34 cellular contexts compared by ENCODE assay signal in genomic region chr9:34197280-34197679, GRCh38. TPM values are rescaled to one million over a fixed set of nuclear protein-coding genes. Genes with fewer than 3 reads are reported as not detected.
A peak's percentile ranks its signal among the peaks of the same experiment; 100 is the strongest.
DNase-seq lines count a peak whose midpoint lies in the region; ATAC-seq, FAIRE-seq and TF ChIP-seq lines count a peak whose summit lies in the region.
"Had no signal": no experiment of that assay in that cellular context is flagged by ENCODE, and none has a peak within 500 bp of the region (broad histone marks: within the 10 kb centered on the region; RNA-seq: fewer than 3 reads in every experiment).

No MANE protein-coding gene starts in this region.

- H3K4me1 Mint-ChIP-seq in activated T-cell treated with anti-CD3 and anti-CD28 coated beads, Interleukin-2, amount 50 U/mL, for 72 hours (ENCODE audit: low read depth), result peaks cover 33% of the 10 kb centered on the region
- H3K4me1 Mint-ChIP-seq in activated T-cell treated with anti-CD3 and anti-CD28 coated beads, Interleukin-2, amount 50 U/mL, for 24 hours (ENCODE audit: low read depth), result peaks cover 55% of the 10 kb centered on the region
- H3K4me1 Mint-ChIP-seq in stimulated activated naive B cell treated with anti-CD40 and anti-IgM and Interleukin-4, amounts not matched to agents 10 μg/mL and 1 μg/mL and 100 μg/mL, for 72 hours, result peaks cover 21 to 41% of the 10 kb centered on the region in 2 donors

- no peak overlapping the region for H2BK20ac ChIP-seq in H1 (ENCODE audit: low read length)

- H4K20me1 ChIP-seq in OCI-LY1 (ENCODE audit: insufficient read depth, low read length) (no peaks in the 10 kb centered on the region), H1 (replicated peaks in 1 of 2; ENCODE audit: control insufficient read depth in 1 of 2, insufficient read depth in 2 of 2, low read length in 2 of 2) (peaks cover 0 to 4% of the 10 kb centered on the region in 2 experiments)

- H3K27me3 ChIP-seq in OCI-LY1 (ENCODE audit: insufficient read depth, low read length) (no peaks in the 10 kb centered on the region), H1 (replicated peaks in 1 of 4; ENCODE audit: control insufficient read depth in 3 of 4, extremely low read depth in 1 of 4, insufficient read depth in 3 of 4, low read length in 3 of 4) (no peaks in the 10 kb centered on the region), lower lobe of right lung (ENCODE audit: low read depth) (no peaks in the 10 kb centered on the region)
- H3K27me3 ChIP-seq: Peyer's patch, right lobe of liver, transverse colon had no signal

- no peaks in the 10 kb centered on the region for H3K23me2 ChIP-seq in H1 (ENCODE audit: low read depth, low read length)

- no peak overlapping the region for H3K4me3 ChIP-seq in OCI-LY1 (ENCODE audit: low read depth, low read length, poor library complexity, severe bottlenecking)
- no peak overlapping the region for H3K4me3 ChIP-seq in H1 (ENCODE audit: extremely low read depth in 1 of 4, insufficient read depth in 2 of 4, low read depth in 3 of 4, low read length in 4 of 4)
- no peak overlapping the region for H3K4me3 ChIP-seq in lower lobe of right lung
- H3K4me3 ChIP-seq: Peyer's patch, prostate gland, right lobe of liver, transverse colon had no signal

- H3K79me2 ChIP-seq in OCI-LY1 (ENCODE audit: insufficient read depth, low read length) (peaks cover 77% of the 10 kb centered on the region), H1 (ENCODE audit: control insufficient read depth in 1 of 2, insufficient read depth in 2 of 2, low read length in 2 of 2) (peaks cover 0 to 77% of the 10 kb centered on the region in 2 experiments; a peak in 3 of 4 replicates)

- WGBS in H1 (ENCODE audit: extremely low coverage in 1 of 2, insufficient coverage in 1 of 2, insufficient read length in 1 of 2, insufficient replicate concordance in 2 of 2, low coverage in 1 of 2, low lambda C conversion rate in 2 of 2, missing lambda C conversion rate in 1 of 2), 2 experiments, result 87% methylated on average over 4 of the region's 4 CpGs; no CpG with 5 or more reads in 1 of the 2 experiments

- H3K4me2 ChIP-seq in OCI-LY1 (ENCODE audit: low read length), result no peak overlapping the region
- H3K4me2 ChIP-seq in H1 (ENCODE audit: insufficient read depth in 1 of 2, low read depth in 2 of 2, low read length in 2 of 2), result no peak overlapping the region

- no peak overlapping the region for H3K4ac ChIP-seq in H1 (replicated peaks; ENCODE audit: insufficient read length, low read depth, low read length)

- peak overlapping the region; percentile 6 for H3K27ac Mint-ChIP-seq in activated T-cell treated with anti-CD3 and anti-CD28 coated beads, Interleukin-2, amount 50 U/mL, for 72 hours
- no peak overlapping the region for H3K27ac Mint-ChIP-seq in activated T-cell treated with anti-CD3 and anti-CD28 coated beads, Interleukin-2, amount 50 U/mL, for 24 hours
- peak overlapping the region; percentile 32 for H3K27ac Mint-ChIP-seq in stimulated activated naive B cell treated with anti-CD40 and anti-IgM and Interleukin-4, amounts not matched to agents 10 μg/mL and 1 μg/mL and 100 μg/mL, for 72 hours
- H3K27ac Mint-ChIP-seq: activated CD4-positive, alpha-beta T cell treated with anti-CD3 and anti-CD28 coated beads for 36 hours; activated naive CD8-positive, alpha-beta T cell had no signal

- H3K9ac ChIP-seq in OCI-LY1 (ENCODE audit: low read length) (no peak overlapping the region), H1 (replicated peaks in 1 of 4; ENCODE audit: extremely low read depth in 1 of 4, low read depth in 3 of 4, low read length in 3 of 4) (no peak overlapping the region)

- peaks cover 6% of the 10 kb centered on the region for H3K79me1 ChIP-seq in H1 (ENCODE audit: low read depth, low read length)

- H3K4me1 ChIP-seq in OCI-LY1 (ENCODE audit: insufficient read depth, low read length, severe bottlenecking), result peaks cover 40% of the 10 kb centered on the region
- peaks cover 6 to 12% (median 7%) of the 10 kb centered on the region in 4 experiments; a peak in 6 of 7 replicates for H3K4me1 ChIP-seq in H1 (replicated peaks in 1 of 4; ENCODE audit: control insufficient read depth in 3 of 4, insufficient read depth in 4 of 4, low read length in 3 of 4)
- peaks cover 24% of the 10 kb centered on the region for H3K4me1 ChIP-seq in lower lobe of right lung
- H3K4me1 ChIP-seq: Peyer's patch, prostate gland had no signal

- H3K9me3 ChIP-seq in OCI-LY1 (ENCODE audit: low read length), result no peaks in the 10 kb centered on the region
- H3K9me3 ChIP-seq in H1 (ENCODE audit: insufficient read depth in 2 of 2, low read depth in 1 of 2, low read length in 1 of 2), result no peaks in the 10 kb centered on the region
- H3K9me3 ChIP-seq in lower lobe of right lung, result no peaks in the 10 kb centered on the region
- H3K9me3 ChIP-seq: Peyer's patch, prostate gland, right lobe of liver, transverse colon had no signal

- H4K8ac ChIP-seq in H1 (ENCODE audit: extremely low read depth, insufficient read depth, low read length), result no peak overlapping the region

- H3K36me3 ChIP-seq in OCI-LY1 (ENCODE audit: insufficient read depth, low read length) (peaks cover 9% of the 10 kb centered on the region; the same call in 1 of the 2 replicates), H1 (ENCODE audit: control insufficient read depth in 2 of 4, insufficient read depth in 4 of 4, low read length in 3 of 4) (no peaks in the 10 kb centered on the region; a peak in 1 of 8 replicates), lower lobe of right lung (peaks cover 28% of the 10 kb centered on the region)
- H3K36me3 ChIP-seq: prostate gland, right lobe of liver had no signal

- TF ChIP-seq EP300 in H1 (IDR thresholded peaks at IDR 0.05; ENCODE audit: borderline replicate concordance in 1 of 2, low read depth in 2 of 2, low read length in 2 of 2), result no peak

- H2AFZ ChIP-seq in OCI-LY1 (ENCODE audit: low read length) (no peak overlapping the region), H1 (ENCODE audit: low read length) (no peak overlapping the region)

- no peak overlapping the region for H2AK5ac ChIP-seq in H1 (ENCODE audit: low read depth, low read length)

- POLR2A ChIA-PET in H1 (lab: Charles Lee; ENCODE audit: partially characterized antibody), result interaction anchor here (0.5 to 3.7 kb wide), 2 partner anchors 18 to 26 kb away, joined by 3 to 19 read pairs; partner anchors contain the start of gene UBAP1

- H2BK120ac ChIP-seq in H1 (replicated peaks; ENCODE audit: low read depth, low read length), result no peak overlapping the region

- no peak overlapping the region for H4K5ac ChIP-seq in H1 (ENCODE audit: insufficient read length, low read depth, low read length)

- H3K14ac ChIP-seq in H1 (ENCODE audit: insufficient read length), result no peak overlapping the region

- H3K23ac ChIP-seq in H1 (ENCODE audit: insufficient read length), result no peak overlapping the region

- H2BK15ac ChIP-seq in H1 (ENCODE audit: low read length), result no peak overlapping the region

- CTCF ChIA-PET in H1 (lab: Charles Lee; ENCODE audit: partially characterized antibody), result interaction anchor here (1.6 kb wide), 2 partner anchors 42 to 57 kb away, joined by 4 to 7 read pairs; no protein-coding TSS in a partner anchor

- no peak overlapping the region for H4K91ac ChIP-seq in H1 (replicated peaks; ENCODE audit: insufficient read length, low read length)

- 0 out of 2 replicates have a peak overlapping the region, but pooled peaks have one; percentile 75 for H2BK12ac ChIP-seq in H1 (ENCODE audit: low read depth, low read length)

- no peak for TF ChIP-seq POLR2A in H1 (IDR thresholded peaks at IDR 0.05; ENCODE audit: control extremely low read depth in 1 of 2, low read depth in 2 of 2, low read length in 2 of 2)

- no peaks in the 10 kb centered on the region for H3F3A ChIP-seq in OCI-LY1 (ENCODE audit: insufficient read depth, low read length)

- no peaks in the 10 kb centered on the region for H3K9me2 ChIP-seq in OCI-LY1 (ENCODE audit: low read depth, low read length)

- TF ChIP-seq CTCF in OCI-LY1 (IDR thresholded peaks at IDR 0.05; ENCODE audit: low read length) (no peak), H1 (IDR thresholded peaks at IDR 0.05; ENCODE audit: control extremely low read depth in 1 of 3, insufficient read depth in 1 of 3, low read depth in 1 of 3, low read length in 3 of 3) (no peak), lower lobe of right lung (IDR thresholded peaks at IDR 0.05) (no peak)

- no peak for DNase-seq in activated T-cell treated with anti-CD3 and anti-CD28 coated beads, Interleukin-2, amount 50 U/mL, for 72 hours
- DNase-seq in activated T-cell treated with anti-CD3 and anti-CD28 coated beads, Interleukin-2, amount 50 U/mL, for 24 hours, result no peak
- no peak for DNase-seq in H1 (ENCODE audit: low read depth in 1 of 2, low spot score in 2 of 2)
- no peak for DNase-seq in stimulated activated naive B cell treated with anti-CD40 and anti-IgM and Interleukin-4, amounts not matched to agents 10 μg/mL and 1 μg/mL and 100 μg/mL, for 72 hours
- no peak for DNase-seq in lower lobe of right lung
- no peak for DNase-seq in GDM1 (lab: John Stamatoyannopoulos, UW)
- DNase-seq: activated CD4-positive, alpha-beta T cell treated with anti-CD3 and anti-CD28 coated beads for 36 hours; activated CD8-positive, alpha-beta memory T cell treated with anti-CD3 and anti-CD28 coated beads, Interleukin-2, amount 50 U/mL, for 48 hours; activated CD8-positive, alpha-beta T cell treated with anti-CD3 and anti-CD28 coated beads for 36 hours; activated effector memory CD4-positive, alpha-beta T cell treated with Interleukin-2 at 50 U/mL for 16 hours; aorta; DND-41; effector CD8-positive, alpha-beta T cell; glutamatergic neuron; islet precursor cell; left ventricle myocardium superior; NCI-H1417 treated with DMSO at 0.1 percent for 48 hours; NCI-H2081 treated with DMSO at 0.1 percent for 48 hours; NCI-H226; Peyer's patch; right lobe of liver; SHP77 treated with DMSO at 0.1 percent for 48 hours; stimulated activated CD4-positive, alpha-beta T cell treated with anti-CD3 and anti-CD28 coated beads, Interleukin-12 subunit alpha, Interleukin-12 subunit beta, amount 100 ng/mL, for 4 hours; stimulated activated CD4-positive, alpha-beta T cell treated with anti-CD3 and anti-CD28 coated beads, Interleukin-2, amount 100 ng/mL, for 48 hours; SW 1271; T-helper 9 cell; transverse colon had no signal

- H2BK5ac ChIP-seq in H1 (ENCODE audit: low read depth, low read length), result 0 out of 2 replicates have a peak overlapping the region, but pooled peaks have one; percentile 84

- H3K27ac ChIP-seq in OCI-LY1 (ENCODE audit: low read depth, low read length, poor library complexity, severe bottlenecking) (peak overlapping the region; percentile 77), H1 (ENCODE audit: low read depth, low read length) (no peak overlapping the region), lower lobe of right lung (no peak overlapping the region)
- H3K27ac ChIP-seq: Peyer's patch, prostate gland, transverse colon had no signal

- no peaks in the 10 kb centered on the region for H3K27me3 Mint-ChIP-seq in activated T-cell treated with anti-CD3 and anti-CD28 coated beads, Interleukin-2, amount 50 U/mL, for 72 hours (ENCODE audit: low read depth)
- no peaks in the 10 kb centered on the region for H3K27me3 Mint-ChIP-seq in activated T-cell treated with anti-CD3 and anti-CD28 coated beads, Interleukin-2, amount 50 U/mL, for 24 hours
- no peaks in the 10 kb centered on the region for H3K27me3 Mint-ChIP-seq in stimulated activated naive B cell treated with anti-CD40 and anti-IgM and Interleukin-4, amounts not matched to agents 10 μg/mL and 1 μg/mL and 100 μg/mL, for 72 hours
- H3K27me3 Mint-ChIP-seq: activated CD4-positive, alpha-beta T cell treated with anti-CD3 and anti-CD28 coated beads for 36 hours; activated CD8-positive, alpha-beta T cell treated with anti-CD3 and anti-CD28 coated beads for 36 hours; activated naive CD8-positive, alpha-beta T cell had no signal

- intact Hi-C loops in lower lobe of right lung (cut with DNase I), result no loop called here

- no peak for ATAC-seq in activated T-cell treated with anti-CD3 and anti-CD28 coated beads, Interleukin-2, amount 50 U/mL, for 72 hours (replicated peaks in 1 of 2)
- ATAC-seq in stimulated activated naive B cell treated with anti-CD40 and anti-IgM and Interleukin-4, amounts not matched to agents 10 μg/mL and 1 μg/mL and 100 μg/mL, for 72 hours (replicated peaks), result no peak
- ATAC-seq in lower lobe of right lung, result no peak
- ATAC-seq in GM18520 (IDR thresholded peaks at IDR 0.05; ENCODE audit: unreplicated experiment), result no peak
- ATAC-seq: activated CD4-positive, alpha-beta T cell treated with anti-CD3 and anti-CD28 coated beads for 36 hours had no signal

- no peaks in the 10 kb centered on the region for H3K9me3 Mint-ChIP-seq in activated T-cell treated with anti-CD3 and anti-CD28 coated beads, Interleukin-2, amount 50 U/mL, for 72 hours
- H3K9me3 Mint-ChIP-seq in activated T-cell treated with anti-CD3 and anti-CD28 coated beads, Interleukin-2, amount 50 U/mL, for 24 hours, result no peaks in the 10 kb centered on the region
- no peaks in the 10 kb centered on the region for H3K9me3 Mint-ChIP-seq in stimulated activated naive B cell treated with anti-CD40 and anti-IgM and Interleukin-4, amounts not matched to agents 10 μg/mL and 1 μg/mL and 100 μg/mL, for 72 hours
- H3K9me3 Mint-ChIP-seq: activated CD8-positive, alpha-beta T cell treated with anti-CD3 and anti-CD28 coated beads for 36 hours had no signal

- no peak for TF ChIP-seq RAD21 in H1 (IDR thresholded peaks at IDR 0.05 in 1 of 2, conservative IDR thresholded peaks at IDR 0.05 in 1 of 2; ENCODE audit: low read depth in 2 of 2, low read length in 2 of 2)

- H3K36me3 Mint-ChIP-seq in activated T-cell treated with anti-CD3 and anti-CD28 coated beads, Interleukin-2, amount 50 U/mL, for 72 hours (ENCODE audit: insufficient read depth in 2 of 2), result peaks cover 4% of the 10 kb centered on the region in 2 donors
- peaks cover 46% of the 10 kb centered on the region for H3K36me3 Mint-ChIP-seq in activated T-cell treated with anti-CD3 and anti-CD28 coated beads, Interleukin-2, amount 50 U/mL, for 24 hours (ENCODE audit: low read depth)
- peaks cover 27 to 31% of the 10 kb centered on the region in 2 donors for H3K36me3 Mint-ChIP-seq in stimulated activated naive B cell treated with anti-CD40 and anti-IgM and Interleukin-4, amounts not matched to agents 10 μg/mL and 1 μg/mL and 100 μg/mL, for 72 hours

- FAIRE-seq in H1 (lab: Jason Lieb, UNC), result no peak
- FAIRE-seq: colon, GM19239, HepG2 had no signal

- no peak overlapping the region for H3K56ac ChIP-seq in H1 (replicated peaks; ENCODE audit: insufficient read length, low read depth, low read length)

- H3K18ac ChIP-seq in H1 (ENCODE audit: extremely low read depth, low read length), result no peak overlapping the region

- no peak overlapping the region for H3K4me3 Mint-ChIP-seq in activated T-cell treated with anti-CD3 and anti-CD28 coated beads, Interleukin-2, amount 50 U/mL, for 72 hours
- H3K4me3 Mint-ChIP-seq in activated T-cell treated with anti-CD3 and anti-CD28 coated beads, Interleukin-2, amount 50 U/mL, for 24 hours, result no peak overlapping the region
- no peak overlapping the region for H3K4me3 Mint-ChIP-seq in stimulated activated naive B cell treated with anti-CD40 and anti-IgM and Interleukin-4, amounts not matched to agents 10 μg/mL and 1 μg/mL and 100 μg/mL, for 72 hours
- H3K4me3 Mint-ChIP-seq: activated CD4-positive, alpha-beta T cell treated with anti-CD3 and anti-CD28 coated beads for 36 hours; activated CD8-positive, alpha-beta T cell treated with anti-CD3 and anti-CD28 coated beads for 36 hours; activated naive CD8-positive, alpha-beta T cell had no signal

RNA-seq across cellular contexts. Expression of gene UBAP1, which starts 18.4 kb away (rescaled TPM):
- total RNA-seq in activated T-cell treated with anti-CD3 and anti-CD28 coated beads, Interleukin-2, amount 50 U/mL, for 72 hours, result 10 to 100 TPM; 36.4 to 37.5 TPM
- total RNA-seq in H1 (2021; fragmentation: NEBNext Ultra II Directional; extraction: Animal tissue kit (Norgen Biotek cat#: 25700)), result 31.3 and 32.4 TPM in 2 replicates
- polyA plus RNA-seq in H1 (2011; rRNA removed), result 25.0 and 31.4 TPM in 2 replicates
- polyA plus RNA-seq in H1 (2011; cell fraction: cytosol; rRNA removed), result 29.6 TPM
- polyA plus RNA-seq in H1 (2011; cell fraction: nucleus; rRNA removed), result 21.9 TPM
- polyA plus RNA-seq in H1 (2012, experiment 1 of 2), result 24.5 to 29.0 TPM (median 25.6 TPM) in 4 replicates
- 30.2 TPM for polyA plus RNA-seq in H1 (2012, experiment 2 of 2)
- polyA plus RNA-seq in H1 (2013, experiment 1 of 2), result 18.6 TPM
- polyA plus RNA-seq in H1 (2013, experiment 2 of 2), result 18.8 TPM
- 53.3 and 63.4 TPM in 2 replicates for polyA minus RNA-seq in H1 (2011; rRNA and poly(A)+ RNA removed)
- 25.0 TPM for polyA minus RNA-seq in H1 (2011; cell fraction: cytosol; rRNA and poly(A)+ RNA removed)
- 23.7 TPM for polyA minus RNA-seq in H1 (2011; cell fraction: nucleus; rRNA and poly(A)+ RNA removed)
- 47.0 TPM for total RNA-seq in lower lobe of right lung
